8 cellular contexts compared by ENCODE assay signal in the genomic region with DNA sequence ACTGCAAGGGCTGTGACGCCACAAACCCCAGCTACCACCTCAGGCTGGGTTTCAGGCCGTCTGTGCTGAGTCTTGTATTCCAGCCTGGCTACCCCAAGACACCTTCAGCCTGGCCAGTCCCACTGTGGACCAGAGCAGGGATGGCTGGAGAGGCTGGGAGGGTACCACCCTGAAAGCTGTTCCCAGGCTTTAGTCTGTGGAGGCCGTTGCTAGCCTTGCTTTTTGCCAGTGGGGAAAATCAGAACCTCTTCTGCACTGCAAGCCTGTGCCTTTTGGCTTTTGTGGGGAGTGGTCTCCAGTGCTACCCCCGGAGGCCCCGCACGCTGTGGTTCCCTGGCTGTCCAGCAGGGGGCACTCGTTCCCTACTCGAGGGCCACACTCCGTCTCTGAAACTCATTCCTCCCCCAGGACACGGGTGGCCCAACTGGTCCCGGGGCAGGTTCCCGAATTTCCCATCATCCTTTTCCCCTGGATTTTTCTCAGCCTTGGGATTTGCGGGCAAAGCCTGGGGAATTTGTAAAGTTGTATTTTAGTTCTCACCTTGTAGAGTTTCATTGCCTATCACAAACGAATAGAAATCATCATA.
DNase-seq lines count a peak whose midpoint lies in the region; ATAC-seq and TF ChIP-seq lines count a peak whose summit lies in the region.

No MANE protein-coding gene starts in this region.

- peaks cover 77% of the 10 kb centered on the region for H3K4me1 Mint-ChIP-seq in chondrocyte (ENCODE audit: low read depth)

- no peak for TF ChIP-seq POLR2A in uterus (IDR thresholded peaks at IDR 0.05)

- no peaks in the 10 kb centered on the region; the same call in 1 of the 2 replicates for H3K36me3 ChIP-seq in Panc1 (ENCODE audit: control insufficient read depth, insufficient read depth, low read length)
- peaks cover 0 to 8% of the 10 kb centered on the region in 2 donors for H3K36me3 ChIP-seq in muscle layer of duodenum (ENCODE audit: control insufficient read depth in 1 of 2, insufficient read depth in 2 of 2, low read length in 2 of 2)
- H3K36me3 ChIP-seq in uterus = no peaks in the 10 kb centered on the region

- ATAC-seq in Panc1 = peak; percentile 23; the same call in 1 of the 2 replicates
- no peak for ATAC-seq in GM21723 (IDR thresholded peaks at IDR 0.05; ENCODE audit: unreplicated experiment)
- no peak for ATAC-seq in GM18502 (IDR thresholded peaks at IDR 0.05; ENCODE audit: poor library complexity, unreplicated experiment)

- no peak overlapping the region for H3K4me3 Mint-ChIP-seq in chondrocyte (ENCODE audit: unreplicated experiment)

- peaks cover 3% of the 10 kb centered on the region; the same call in 1 of the 2 replicates for H3K9me3 ChIP-seq in Panc1 (ENCODE audit: control insufficient read depth, insufficient read depth, low read depth, low read length)
- H3K9me3 ChIP-seq in muscle layer of duodenum (ENCODE audit: control insufficient read depth in 1 of 2, low read length in 2 of 2) = peaks cover 0 to 5% of the 10 kb centered on the region in 2 donors
- no peaks in the 10 kb centered on the region for H3K9me3 ChIP-seq in uterus

- H3K27me3 ChIP-seq in Panc1 (ENCODE audit: control insufficient read depth, insufficient read depth, low read length) (no peaks in the 10 kb centered on the region), muscle layer of duodenum (ENCODE audit: low read depth, low read length) (no peaks in the 10 kb centered on the region), uterus (no peaks in the 10 kb centered on the region)

- H3K9me3 Mint-ChIP-seq in chondrocyte (ENCODE audit: low read depth) = peaks cover 9% of the 10 kb centered on the region

- BruUV-seq in Panc1 (replicated peaks; lab: Mats Ljungman, UMichigan) = no TSS peak

- no peak overlapping the region for H3K4me3 ChIP-seq in Panc1 (ENCODE audit: low read depth in 2 of 2, low read length in 2 of 2)
- H3K4me3 ChIP-seq in muscle layer of duodenum (ENCODE audit: low read depth in 1 of 2, low read length in 2 of 2) = no peak overlapping the region
- no peak overlapping the region for H3K4me3 ChIP-seq in uterus

- H3K4me1 ChIP-seq in Panc1 (ENCODE audit: control insufficient read depth, insufficient read depth, low read length) (peaks cover 62% of the 10 kb centered on the region), muscle layer of duodenum (ENCODE audit: control insufficient read depth in 1 of 2, insufficient read depth in 2 of 2, low read length in 2 of 2) (peaks cover 0 to 63% of the 10 kb centered on the region in 2 donors), uterus (peaks cover 35 to 38% of the 10 kb centered on the region in 2 donors)

- intact Hi-C loops in Panc1 (cut with micrococcal nuclease; ENCODE audit: unreplicated experiment) = no loop called here
- intact Hi-C loops in uterus (cut with DNase I; ENCODE audit: low total_unique reads) = no loop called here

- POLR2A ChIA-PET in Panc1 (lab: Charles Lee) = no interaction called here

- peak; percentile 99 for TF ChIP-seq CTCF in Panc1 (IDR thresholded peaks at IDR 0.05)
- TF ChIP-seq CTCF in chondrocyte (IDR thresholded peaks at IDR 0.05) = peak; percentile 96
- TF ChIP-seq CTCF in uterus (IDR thresholded peaks at IDR 0.05) = peak; percentile 59 to 72 (median 70)

- CTCF ChIA-PET in Panc1 (lab: Charles Lee) = interaction anchor here (0.6 to 1.3 kb wide), 6 partner anchors 25 to 197 kb away, joined by 3 to 6 read pairs (median 4); no protein-coding TSS in a partner anchor

- H3K27ac Mint-ChIP-seq in chondrocyte (ENCODE audit: unreplicated experiment) = peak overlapping the region; percentile 97

- H3K27ac ChIP-seq in Panc1 (ENCODE audit: low read length) (peak overlapping the region; percentile 93), muscle layer of duodenum (ENCODE audit: low read length) (peak overlapping the region; percentile 31), uterus (peak overlapping the region in 1 of 2 donors; percentile 88)

- peaks cover 24% of the 10 kb centered on the region for H3K36me3 Mint-ChIP-seq in chondrocyte (ENCODE audit: low read depth)

- no peaks in the 10 kb centered on the region for H3K27me3 Mint-ChIP-seq in chondrocyte (ENCODE audit: low read depth)

- DNase-seq in NCI-H82 (lab: John Stamatoyannopoulos, UW) = peak; percentile 42
- no peak for DNase-seq in NCI-H82 treated with DMSO at 0.1 percent for 48 hours (lab: John Stamatoyannopoulos, UW; ENCODE audit: unreplicated experiment)
- DNase-seq in Panc1 (ENCODE audit: low read depth, low spot score) = no peak
- DNase-seq in chondrocyte (ENCODE audit: low spot score) = no peak
- no peak for DNase-seq in uterus

- in situ Hi-C loops in Panc1 (cut with HindIII; ENCODE audit: low pct_unique_long_range_greater_than_20kb, low sequenced_read_pairs) = no loop called here
